1 cellular context compared by ENCODE assay signal in the genomic region with DNA sequence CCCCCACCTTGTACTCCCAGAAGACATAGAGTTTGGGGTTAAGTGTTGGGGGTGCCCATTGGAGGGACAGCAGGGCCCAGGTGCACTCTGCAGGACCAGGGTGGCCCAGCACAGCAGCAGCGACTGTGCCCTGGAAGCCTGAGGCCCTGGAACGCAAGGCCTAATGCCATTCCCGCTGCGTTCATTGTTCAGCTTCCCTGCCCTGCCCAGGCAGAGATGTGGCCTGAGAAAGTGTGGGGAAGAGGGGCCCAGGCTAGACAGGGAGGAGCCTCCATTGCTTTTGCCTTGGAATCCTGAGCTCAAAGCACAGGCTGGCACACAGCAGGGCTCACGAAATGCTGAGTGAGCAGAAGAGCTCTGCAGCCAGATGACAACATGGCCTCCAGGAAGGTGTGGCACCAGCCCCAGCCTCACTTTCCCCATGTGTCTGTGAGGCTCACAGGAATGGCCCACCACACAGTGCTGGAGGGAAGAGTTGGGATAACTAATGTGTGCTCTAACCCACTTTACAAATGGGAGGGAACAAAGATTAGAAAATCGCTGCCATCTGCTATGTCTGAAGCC.
TF ChIP-seq lines count a peak whose summit lies in the region.

No MANE protein-coding gene starts in this region.

TF ChIP-seq in A549, 52 proteins besides CTCF, POLR2A, EP300 and RAD21:
- TF ChIP-seq, protein P1, sequence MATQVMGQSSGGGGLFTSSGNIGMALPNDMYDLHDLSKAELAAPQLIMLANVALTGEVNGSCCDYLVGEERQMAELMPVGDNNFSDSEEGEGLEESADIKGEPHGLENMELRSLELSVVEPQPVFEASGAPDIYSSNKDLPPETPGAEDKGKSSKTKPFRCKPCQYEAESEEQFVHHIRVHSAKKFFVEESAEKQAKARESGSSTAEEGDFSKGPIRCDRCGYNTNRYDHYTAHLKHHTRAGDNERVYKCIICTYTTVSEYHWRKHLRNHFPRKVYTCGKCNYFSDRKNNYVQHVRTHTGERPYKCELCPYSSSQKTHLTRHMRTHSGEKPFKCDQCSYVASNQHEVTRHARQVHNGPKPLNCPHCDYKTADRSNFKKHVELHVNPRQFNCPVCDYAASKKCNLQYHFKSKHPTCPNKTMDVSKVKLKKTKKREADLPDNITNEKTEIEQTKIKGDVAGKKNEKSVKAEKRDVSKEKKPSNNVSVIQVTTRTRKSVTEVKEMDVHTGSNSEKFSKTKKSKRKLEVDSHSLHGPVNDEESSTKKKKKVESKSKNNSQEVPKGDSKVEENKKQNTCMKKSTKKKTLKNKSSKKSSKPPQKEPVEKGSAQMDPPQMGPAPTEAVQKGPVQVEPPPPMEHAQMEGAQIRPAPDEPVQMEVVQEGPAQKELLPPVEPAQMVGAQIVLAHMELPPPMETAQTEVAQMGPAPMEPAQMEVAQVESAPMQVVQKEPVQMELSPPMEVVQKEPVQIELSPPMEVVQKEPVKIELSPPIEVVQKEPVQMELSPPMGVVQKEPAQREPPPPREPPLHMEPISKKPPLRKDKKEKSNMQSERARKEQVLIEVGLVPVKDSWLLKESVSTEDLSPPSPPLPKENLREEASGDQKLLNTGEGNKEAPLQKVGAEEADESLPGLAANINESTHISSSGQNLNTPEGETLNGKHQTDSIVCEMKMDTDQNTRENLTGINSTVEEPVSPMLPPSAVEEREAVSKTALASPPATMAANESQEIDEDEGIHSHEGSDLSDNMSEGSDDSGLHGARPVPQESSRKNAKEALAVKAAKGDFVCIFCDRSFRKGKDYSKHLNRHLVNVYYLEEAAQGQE (IDR thresholded peaks at IDR 0.05), result no peak
- peak; percentile 70 for TF ChIP-seq MAFK (IDR thresholded peaks at IDR 0.05; ENCODE audit: partially characterized antibody)
- TF ChIP-seq CBX2 (IDR thresholded peaks at IDR 0.05; ENCODE audit: borderline replicate concordance, low read depth), result no peak
- TF ChIP-seq, protein P2, sequence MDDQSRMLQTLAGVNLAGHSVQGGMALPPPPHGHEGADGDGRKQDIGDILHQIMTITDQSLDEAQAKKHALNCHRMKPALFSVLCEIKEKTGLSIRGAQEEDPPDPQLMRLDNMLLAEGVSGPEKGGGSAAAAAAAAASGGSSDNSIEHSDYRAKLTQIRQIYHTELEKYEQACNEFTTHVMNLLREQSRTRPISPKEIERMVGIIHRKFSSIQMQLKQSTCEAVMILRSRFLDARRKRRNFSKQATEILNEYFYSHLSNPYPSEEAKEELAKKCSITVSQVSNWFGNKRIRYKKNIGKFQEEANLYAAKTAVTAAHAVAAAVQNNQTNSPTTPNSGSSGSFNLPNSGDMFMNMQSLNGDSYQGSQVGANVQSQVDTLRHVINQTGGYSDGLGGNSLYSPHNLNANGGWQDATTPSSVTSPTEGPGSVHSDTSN (IDR thresholded peaks at IDR 0.05), result no peak
- no peak for TF ChIP-seq FOSB (CRISPR knock-in tag; IDR thresholded peaks at IDR 0.05)
